Comparison of ENCODE assay signal across 15 cellular contexts in genomic region chr13:76790519-76791289, GRCh38.
DNase-seq lines count a peak whose midpoint lies in the region; FAIRE-seq and TF ChIP-seq lines count a peak whose summit lies in the region.
"Had no signal": no experiment of that assay in that cellular context is flagged by ENCODE, and none has a peak within 500 bp of the region (broad histone marks: within the 10 kb centered on the region; RNA-seq: fewer than 3 reads in every experiment).

No MANE protein-coding gene starts in this region.

- no peaks in the 10 kb centered on the region for H3K9me3 ChIP-seq in muscle layer of duodenum (ENCODE audit: control insufficient read depth in 1 of 2, low read length in 2 of 2)
- no peaks in the 10 kb centered on the region for H3K9me3 ChIP-seq in MG63
- H3K9me3 ChIP-seq: A549 had no signal

- H3K4me1 Mint-ChIP-seq in activated T-helper 1 cell treated with anti-CD3 and anti-CD28 coated beads, Interleukin-12 subunit alpha, Interleukin-12 subunit beta, Interleukin-2, Interleukin-4 antibody, amounts not matched to agents 30 ng/mL and 10 ng/mL and 1 ng/mL, durations not matched to agents 14 hours and 24 hours and 36 hours (ENCODE audit: low read depth) = no peaks in the 10 kb centered on the region
- H3K4me1 Mint-ChIP-seq: stimulated activated memory B cell treated with anti-CD40 and anti-IgM and Interleukin-4, amounts not matched to agents 10 μg/mL and 1 μg/mL and 100 μg/mL, for 72 hours had no signal

- H3K36me3 Mint-ChIP-seq in activated T-helper 1 cell treated with anti-CD3 and anti-CD28 coated beads, Interleukin-12 subunit alpha, Interleukin-12 subunit beta, Interleukin-2, Interleukin-4 antibody, amounts not matched to agents 30 ng/mL and 10 ng/mL and 1 ng/mL, durations not matched to agents 14 hours and 24 hours and 36 hours (ENCODE audit: low read depth) = no peaks in the 10 kb centered on the region
- H3K36me3 Mint-ChIP-seq: stimulated activated memory B cell treated with anti-CD40 and anti-IgM and Interleukin-4, amounts not matched to agents 10 μg/mL and 1 μg/mL and 100 μg/mL, for 72 hours had no signal

- peak; percentile 30 for DNase-seq in NCI-H2171 treated with DMSO at 0.1 percent for 48 hours (lab: John Stamatoyannopoulos, UW)
- DNase-seq in NCI-H2171 (lab: John Stamatoyannopoulos, UW) = no peak
- DNase-seq in M059J (ENCODE audit: low read depth) = peak; percentile 32
- DNase-seq in cardiac fibroblast (ENCODE audit: low read depth in 2 of 2) = peak; percentile 50 to 61
- DNase-seq in MG63 = no peak
- no peak for DNase-seq in activated T-helper 1 cell treated with anti-CD3 and anti-CD28 coated beads, Interleukin-12 subunit alpha, Interleukin-12 subunit beta, Interleukin-2, Interleukin-4 antibody, amounts not matched to agents 30 ng/mL and 10 ng/mL and 1 ng/mL, durations not matched to agents 14 hours and 24 hours and 36 hours (ENCODE audit: low spot score)
- DNase-seq in RCC 7860 (ENCODE audit: low spot score) = no peak
- DNase-seq: activated gamma-delta T cell, brain microvascular endothelial cell, Kasumi-1, NCI-H187 treated with DMSO at 0.1 percent for 48 hours, WERI-Rb-1 had no signal

- H3K36me3 ChIP-seq in muscle layer of duodenum (ENCODE audit: control insufficient read depth in 1 of 2, insufficient read depth in 2 of 2, low read length in 2 of 2) (no peaks in the 10 kb centered on the region), MG63 (no peaks in the 10 kb centered on the region)
- H3K36me3 ChIP-seq: brain microvascular endothelial cell, WERI-Rb-1 had no signal

- H3K27ac Mint-ChIP-seq in activated T-helper 1 cell treated with anti-CD3 and anti-CD28 coated beads, Interleukin-12 subunit alpha, Interleukin-12 subunit beta, Interleukin-2, Interleukin-4 antibody, amounts not matched to agents 30 ng/mL and 10 ng/mL and 1 ng/mL, durations not matched to agents 14 hours and 24 hours and 36 hours = no peak overlapping the region
- H3K27ac Mint-ChIP-seq: stimulated activated memory B cell treated with anti-CD40 and anti-IgM and Interleukin-4, amounts not matched to agents 10 μg/mL and 1 μg/mL and 100 μg/mL, for 72 hours had no signal

- peaks cover 0 to 16% of the 10 kb centered on the region in 2 donors for H3K4me1 ChIP-seq in muscle layer of duodenum (ENCODE audit: control insufficient read depth in 1 of 2, insufficient read depth in 2 of 2, low read length in 2 of 2)
- H3K4me1 ChIP-seq: A549 had no signal

- H3K27me3 ChIP-seq in muscle layer of duodenum (ENCODE audit: low read depth, low read length) (no peaks in the 10 kb centered on the region), MG63 (no peaks in the 10 kb centered on the region)
- H3K27me3 ChIP-seq: brain microvascular endothelial cell had no signal

- H3K4me3 Mint-ChIP-seq in activated T-helper 1 cell treated with anti-CD3 and anti-CD28 coated beads, Interleukin-12 subunit alpha, Interleukin-12 subunit beta, Interleukin-2, Interleukin-4 antibody, amounts not matched to agents 30 ng/mL and 10 ng/mL and 1 ng/mL, durations not matched to agents 14 hours and 24 hours and 36 hours = no peak overlapping the region
- H3K4me3 Mint-ChIP-seq: stimulated activated memory B cell treated with anti-CD40 and anti-IgM and Interleukin-4, amounts not matched to agents 10 μg/mL and 1 μg/mL and 100 μg/mL, for 72 hours had no signal

- FAIRE-seq in RCC 7860 (lab: Jason Lieb, UNC) = no peak
- FAIRE-seq: A549 had no signal

- H3K9me3 Mint-ChIP-seq in activated T-helper 1 cell treated with anti-CD3 and anti-CD28 coated beads, Interleukin-12 subunit alpha, Interleukin-12 subunit beta, Interleukin-2, Interleukin-4 antibody, amounts not matched to agents 30 ng/mL and 10 ng/mL and 1 ng/mL, durations not matched to agents 14 hours and 24 hours and 36 hours = no peaks in the 10 kb centered on the region
- H3K9me3 Mint-ChIP-seq: stimulated activated memory B cell treated with anti-CD40 and anti-IgM and Interleukin-4, amounts not matched to agents 10 μg/mL and 1 μg/mL and 100 μg/mL, for 72 hours had no signal

- H3K27ac ChIP-seq in muscle layer of duodenum (ENCODE audit: low read length) = peak overlapping the region; percentile 0
- H3K27ac ChIP-seq: A549, brain microvascular endothelial cell, WERI-Rb-1 had no signal

- H3K4me3 ChIP-seq in cardiac fibroblast (replicated peaks in 1 of 2; ENCODE audit: low read depth in 2 of 2, low read length in 2 of 2) = no peak overlapping the region
- no peak overlapping the region for H3K4me3 ChIP-seq in muscle layer of duodenum (ENCODE audit: low read depth in 1 of 2, low read length in 2 of 2)
- H3K4me3 ChIP-seq in MG63 = no peak overlapping the region
- H3K4me3 ChIP-seq: A549 had no signal

- peaks cover 8% of the 10 kb centered on the region for H3K27me3 Mint-ChIP-seq in activated T-helper 1 cell treated with anti-CD3 and anti-CD28 coated beads, Interleukin-12 subunit alpha, Interleukin-12 subunit beta, Interleukin-2, Interleukin-4 antibody, amounts not matched to agents 30 ng/mL and 10 ng/mL and 1 ng/mL, durations not matched to agents 14 hours and 24 hours and 36 hours (ENCODE audit: insufficient read depth)

- intact Hi-C loops in activated T-helper 1 cell treated with anti-CD3 and anti-CD28 coated beads, Interleukin-12 subunit alpha, Interleukin-12 subunit beta, Interleukin-2, Interleukin-4 antibody, amounts not matched to agents 30 ng/mL and 10 ng/mL and 1 ng/mL, durations not matched to agents 14 hours and 24 hours and 36 hours (cut with micrococcal nuclease) = no loop called here

- no peak for TF ChIP-seq CTCF in cardiac fibroblast (IDR thresholded peaks at IDR 0.05; ENCODE audit: low read depth, low read length)

Comparison
In these comparisons a context has a peak if more than half of its experiments do, and no peak if none do; other contexts are left out.
1. DNase-seq: peak in NCI-H2171 treated with DMSO at 0.1 percent for 48 hours (single experiment), M059J (single experiment) and cardiac fibroblast (2 of 2); none in NCI-H2171 (single experiment), MG63 (single experiment), activated T-helper 1 cell treated with anti-CD3 and anti-CD28 coated beads, Interleukin-12 subunit alpha, Interleukin-12 subunit beta, Interleukin-2, Interleukin-4 antibody, amounts not matched to agents 30 ng/mL and 10 ng/mL and 1 ng/mL, durations not matched to agents 14 hours and 24 hours and 36 hours (single experiment) and RCC 7860 (single experiment).